In genomic region chr19:51127755-51128154, GRCh38 we compare ENCODE assay signal across 10 cellular contexts. TPM values are rescaled to one million over a fixed set of nuclear protein-coding genes. Genes with fewer than 3 reads are reported as not detected.
DNase-seq lines count a peak whose midpoint lies in the region; ATAC-seq and TF ChIP-seq lines count a peak whose summit lies in the region.
"Had no signal": no experiment of that assay in that cellular context is flagged by ENCODE, and none has a peak within 500 bp of the region (broad histone marks: within the 10 kb centered on the region; RNA-seq: fewer than 3 reads in every experiment).

No MANE protein-coding gene starts in this region.

- H3K4me3 ChIP-seq in gastroesophageal sphincter = no peak overlapping the region
- no peak overlapping the region for H3K4me3 ChIP-seq in gastrocnemius medialis
- no peak overlapping the region for H3K4me3 ChIP-seq in WERI-Rb-1 (ENCODE audit: low read depth, low read length)

- peak overlapping the region in 1 of 4 donors; percentile 35 for H3K27ac ChIP-seq in gastroesophageal sphincter
- H3K27ac ChIP-seq in gastrocnemius medialis = no peak overlapping the region
- H3K27ac ChIP-seq in WERI-Rb-1 = no peak overlapping the region

- intact Hi-C loops in gastrocnemius medialis (cut with DNase I; ENCODE audit: low total_unique reads) = no loop called here

- H3K4me1 ChIP-seq in gastroesophageal sphincter (no peaks in the 10 kb centered on the region), gastrocnemius medialis (no peaks in the 10 kb centered on the region)

- in situ Hi-C loops in gastrocnemius medialis (cut with MboI; ENCODE audit: low sequenced_read_pairs in 4 of 4) = no loop called here

- 56 to 75% methylated on average over 4 of the region's 4 CpGs for WGBS in gastroesophageal sphincter (ENCODE audit: low coverage in 1 of 2), 2 donors

- no peaks in the 10 kb centered on the region for H3K36me3 ChIP-seq in gastroesophageal sphincter
- H3K36me3 ChIP-seq in gastrocnemius medialis = no peaks in the 10 kb centered on the region
- no peaks in the 10 kb centered on the region for H3K36me3 ChIP-seq in WERI-Rb-1

- H3K9me3 ChIP-seq in gastroesophageal sphincter = no peaks in the 10 kb centered on the region
- H3K9me3 ChIP-seq in gastrocnemius medialis = no peaks in the 10 kb centered on the region
- H3K9me3 ChIP-seq in WERI-Rb-1 (ENCODE audit: severe bottlenecking) = no peaks in the 10 kb centered on the region

- DNase-seq in H4 (ENCODE audit: low spot score) (peak; percentile 46), SIG-M5 (lab: John Stamatoyannopoulos, UW) (peak; percentile 94), gastrocnemius medialis (peak in 1 of 2 donors; percentile 23), inferior parietal cortex (ENCODE audit: extremely low spot score) (no peak), GM19238 (ENCODE audit: insufficient read length, low spot score) (no peak), WERI-Rb-1 (no peak)
- DNase-seq: central memory CD4-positive, alpha-beta T cell; NCI-H510A had no signal

- ATAC-seq in gastroesophageal sphincter (peak; percentile 35), gastrocnemius medialis (no peak), HG03039 (IDR thresholded peaks at IDR 0.05; ENCODE audit: unreplicated experiment) (no peak)

- no peak for TF ChIP-seq CTCF in gastroesophageal sphincter (IDR thresholded peaks at IDR 0.05)
- no peak for TF ChIP-seq CTCF in gastrocnemius medialis (IDR thresholded peaks at IDR 0.05 in 4 of 5, conservative IDR thresholded peaks at IDR 0.05 in 1 of 5)
- no peak for TF ChIP-seq CTCF in WERI-Rb-1 (IDR thresholded peaks at IDR 0.05; ENCODE audit: low read depth, low read length)

- H3K27me3 ChIP-seq in gastroesophageal sphincter = peaks cover 71% of the 10 kb centered on the region
- no peaks in the 10 kb centered on the region for H3K27me3 ChIP-seq in gastrocnemius medialis
- peaks cover 96% of the 10 kb centered on the region for H3K27me3 ChIP-seq in WERI-Rb-1 (ENCODE audit: insufficient read depth, low read depth, severe bottlenecking)

- no peak for TF ChIP-seq EP300 in gastroesophageal sphincter (IDR thresholded peaks at IDR 0.05)

- peak in 1 of 2 donors; percentile 14 for TF ChIP-seq POLR2A in gastroesophageal sphincter (IDR thresholded peaks at IDR 0.05)
- peak; percentile 17 to 39 for TF ChIP-seq POLR2A in gastrocnemius medialis (IDR thresholded peaks at IDR 0.05)

RNA-seq across cellular contexts. Expression of gene SIGLEC9, which starts 3.0 kb away (rescaled TPM):
- total RNA-seq in H4 (2014; rRNA removed; shearing (Covaris generic)) = not detected in 2 replicates
- total RNA-seq in gastroesophageal sphincter (1 to 10 TPM in 3 of 4 donors, under 1 TPM in 1; 0.62 to 9.2 (median 4.0) TPM), gastrocnemius medialis (1 to 10 TPM in 2 of 4 donors, under 1 TPM in 1, not detected in 1; 0.72 to 1.4 (median 1.0) TPM)

RNA-seq across cellular contexts. Expression of gene SIGLEC7, which starts 14.3 kb away (rescaled TPM):
- not detected in 2 replicates for total RNA-seq in H4 (2014; rRNA removed; shearing (Covaris generic))
- total RNA-seq in gastroesophageal sphincter (1 to 10 TPM in 2 of 4 donors, under 1 TPM in 1, not detected in 1; 0.46 to 4.4 (median 2.8) TPM), gastrocnemius medialis (under 1 TPM in 3 of 4 donors, not detected in 1; 0.13 to 0.97 (median 0.23) TPM)

RNA-seq across cellular contexts. Expression of gene CTU1, which starts 19.5 kb away (rescaled TPM):
- 2.8 and 6.0 TPM in 2 replicates for total RNA-seq in H4 (2014; rRNA removed; shearing (Covaris generic))
- 10 to 100 TPM in 3 of 4 donors, 1 to 10 TPM in 1; 9.8 to 12.8 (median 11.4) TPM for total RNA-seq in gastroesophageal sphincter
- total RNA-seq in gastrocnemius medialis = 10 to 100 TPM in 2 of 4 donors, 1 to 10 TPM in 2; 5.8 to 11.9 (median 9.3) TPM

RNA-seq across cellular contexts. Expression of gene KLK14, which starts 45.1 kb away (rescaled TPM):
- not detected in 2 replicates for total RNA-seq in H4 (2014; rRNA removed; shearing (Covaris generic))
- total RNA-seq in gastroesophageal sphincter (not detected), gastrocnemius medialis (not detected)

Comparison
In these comparisons a context has a peak if more than half of its experiments do, and no peak if none do; other contexts are left out.
1. DNase-seq: peak in H4 (single experiment) and SIG-M5 (single experiment); none in inferior parietal cortex (single experiment), GM19238 (single experiment) and WERI-Rb-1 (single experiment).